ENCODE assay signal across 8 cellular contexts in the genomic region with DNA sequence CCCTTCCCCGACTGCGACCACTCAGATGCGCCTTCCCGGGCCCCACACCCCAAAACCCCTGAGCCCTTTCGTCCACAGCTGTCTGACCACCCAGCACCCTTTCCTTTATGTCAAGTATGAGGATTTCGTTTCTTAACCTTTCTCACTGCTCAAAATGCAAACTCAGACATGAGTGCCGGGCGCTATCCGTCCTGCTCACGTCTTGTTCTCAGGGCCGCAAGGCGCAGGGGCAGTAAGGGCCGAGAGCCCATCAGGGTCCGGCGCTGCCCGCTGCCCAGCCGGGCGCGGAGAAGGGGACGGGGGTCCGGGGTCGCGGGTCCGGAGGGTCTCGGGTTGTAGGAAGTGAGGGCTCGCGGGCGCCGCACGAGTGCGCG. TPM values are rescaled to one million over a fixed set of nuclear protein-coding genes. Genes with fewer than 3 reads are reported as not detected.
DNase-seq lines count a peak whose midpoint lies in the region; TF ChIP-seq lines count a peak whose summit lies in the region.

No MANE protein-coding gene starts in this region.

- no peak for TF ChIP-seq CTCF in RWPE1 (conservative IDR thresholded peaks at IDR 0.05; ENCODE audit: low read depth)

- DNase-seq in stimulated activated CD4-positive, alpha-beta T cell treated with anti-CD3 and anti-CD28 coated beads, Interleukin-2, amount 100 ng/mL, for 4 hours (ENCODE audit: low read depth), result peak; percentile 1
- no peak for DNase-seq in stimulated activated CD4-positive, alpha-beta T cell treated with anti-CD3 and anti-CD28 coated beads, Interleukin-4, amount 100 ng/mL, for 24 hours
- peak; percentile 3 for DNase-seq in RWPE1 (ENCODE audit: low spot score)
- peak; percentile 26 for DNase-seq in fibroblast of peridontal ligament (ENCODE audit: extremely low read depth)
- DNase-seq in kidney glomerular epithelial cell (lab: John Stamatoyannopoulos, UW), result no peak
- DNase-seq in GM19238 (ENCODE audit: insufficient read length, low spot score), result no peak
- DNase-seq in occipital lobe (lab: John Stamatoyannopoulos, UW), result no peak

- peak overlapping the region; percentile 100 for H3K4me3 ChIP-seq in rectal smooth muscle tissue (ENCODE audit: low read length)

- H3K36me3 ChIP-seq in rectal smooth muscle tissue (ENCODE audit: control insufficient read depth, insufficient read depth, low read length), result peaks cover 4% of the 10 kb centered on the region

- no peaks in the 10 kb centered on the region for H3K27me3 ChIP-seq in rectal smooth muscle tissue (ENCODE audit: control insufficient read depth, insufficient read depth, low read length)

- POLR2A ChIA-PET in RWPE1 (lab: Yijun Ruan, JAX; ENCODE audit: low non-redundant PET), result interaction anchor here (0.6 kb wide), 1 partner anchor 703 kb away, joined by 3 read pairs; no protein-coding TSS in a partner anchor

- H3K9ac ChIP-seq in rectal smooth muscle tissue (ENCODE audit: low read length), result peak overlapping the region; percentile 97

- CTCF ChIA-PET in RWPE1 (lab: Yijun Ruan, JAX), result no interaction called here

- H3K27ac ChIP-seq in RWPE1, result peak overlapping the region; percentile 93
- peak overlapping the region; percentile 90 for H3K27ac ChIP-seq in rectal smooth muscle tissue (ENCODE audit: low read depth, low read length)

- H3K4me1 ChIP-seq in rectal smooth muscle tissue (ENCODE audit: control insufficient read depth, insufficient read depth, low read length), result peaks cover 5% of the 10 kb centered on the region

RNA-seq across cellular contexts. Expression of gene RBM33, which starts 0.7 kb away (rescaled TPM):
- total RNA-seq in occipital lobe, result 41.6 TPM

Comparison
In these comparisons a context has a peak if more than half of its experiments do, and no peak if none do; other contexts are left out.
1. DNase-seq: peak in stimulated activated CD4-positive, alpha-beta T cell treated with anti-CD3 and anti-CD28 coated beads, Interleukin-2, amount 100 ng/mL, for 4 hours (single experiment), RWPE1 (single experiment) and fibroblast of peridontal ligament (single experiment); none in stimulated activated CD4-positive, alpha-beta T cell treated with anti-CD3 and anti-CD28 coated beads, Interleukin-4, amount 100 ng/mL, for 24 hours (single experiment), kidney glomerular epithelial cell (single experiment), GM19238 (single experiment) and occipital lobe (single experiment).